ENCODE assay signal across 23 cellular contexts in the genomic region with DNA sequence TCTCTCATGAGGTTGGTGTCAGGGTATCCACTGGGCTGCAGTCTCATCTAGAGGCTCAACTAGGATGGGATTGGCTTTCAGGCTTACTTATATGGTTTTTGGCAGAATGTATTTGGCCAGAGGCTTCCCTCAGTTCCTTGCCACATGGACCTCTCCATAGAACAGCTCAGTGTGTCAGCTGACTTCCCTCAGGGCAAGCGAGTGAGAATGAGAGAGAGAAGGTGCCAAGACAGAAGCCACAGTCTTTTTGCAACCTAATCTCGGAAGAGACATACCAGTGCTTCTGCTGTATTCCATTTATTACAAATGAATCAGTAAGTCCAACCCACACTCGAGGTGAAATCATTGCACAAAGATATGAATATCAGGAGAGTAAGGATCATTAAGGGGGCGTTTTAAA.
DNase-seq lines count a peak whose midpoint lies in the region; ATAC-seq and TF ChIP-seq lines count a peak whose summit lies in the region.
"Had no signal": no experiment of that assay in that cellular context is flagged by ENCODE, and none has a peak within 500 bp of the region (broad histone marks: within the 10 kb centered on the region; RNA-seq: fewer than 3 reads in every experiment).

No MANE protein-coding gene starts in this region.

- no peak overlapping the region for H3K4me3 ChIP-seq in mesendoderm (ENCODE audit: low read length)
- H3K4me3 ChIP-seq: A549, GM23338, HAP-1 had no signal

- H2AK5ac ChIP-seq in mesendoderm (ENCODE audit: low read length) = no peak overlapping the region

- H3K27ac ChIP-seq in cingulate gyrus (ENCODE audit: low read depth, low read length) (peak overlapping the region; percentile 11), mesendoderm (ENCODE audit: low read depth, low read length) (no peak overlapping the region)
- H3K27ac ChIP-seq: A549, KMS-11 had no signal

- H3K36me3 Mint-ChIP-seq in WTC11 = no peaks in the 10 kb centered on the region

- TF ChIP-seq CTCF in WTC11 (IDR thresholded peaks at IDR 0.05) = no peak

- H3K18ac ChIP-seq in mesendoderm (ENCODE audit: low read length) = no peak overlapping the region

- H3K4me3 Mint-ChIP-seq in WTC11 = no peak overlapping the region
- H3K4me3 Mint-ChIP-seq: CD4-positive, alpha-beta T cell; GM23338 had no signal

- POLR2A ChIA-PET in WTC11 (lab: Charles Lee) = no interaction called here

- H3K79me2 ChIP-seq in mesendoderm (ENCODE audit: control insufficient read depth, insufficient read depth, low read length) = no peaks in the 10 kb centered on the region

- H3K27me3 ChIP-seq in mesendoderm (ENCODE audit: insufficient read depth, low read length, poor library complexity) = no peaks in the 10 kb centered on the region

- no peak overlapping the region for H3K9ac ChIP-seq in mesendoderm (ENCODE audit: low read length)
- H3K9ac ChIP-seq: KMS-11 had no signal

- H3K9me3 Mint-ChIP-seq in WTC11 = no peaks in the 10 kb centered on the region
- H3K9me3 Mint-ChIP-seq: CD4-positive, alpha-beta T cell; GM23338 had no signal

- no peak overlapping the region for H2BK5ac ChIP-seq in mesendoderm (ENCODE audit: low read length)

- H2BK120ac ChIP-seq in mesendoderm (ENCODE audit: low read depth, low read length) = no peak overlapping the region

- H4K5ac ChIP-seq in mesendoderm (ENCODE audit: low read length) = peak overlapping the region; percentile 52

- DNase-seq in EH (ENCODE audit: low read depth) (peak; percentile 19), WTC11 (ENCODE audit: low spot score) (no peak), mesendoderm (no peak), islet precursor cell (no peak)
- no peak for DNase-seq in activated naive CD4-positive, alpha-beta T cell (lab: John Stamatoyannopoulos, UW)
- DNase-seq: CD4-positive, alpha-beta T cell; COR-L47; DMS 273 treated with DMSO at 0.1 percent for 48 hours; DND-41; IMR-90; NCI-H1417; NCI-H187; NCI-H446 treated with DMSO at 0.1 percent for 48 hours; NCI-H526 treated with DMSO at 0.1 percent for 48 hours; OCI-M1; Right ventricle myocardium superior had no signal

- no peak overlapping the region for H3K27ac Mint-ChIP-seq in WTC11
- H3K27ac Mint-ChIP-seq: CD4-positive, alpha-beta T cell; GM23338 had no signal

- no peak overlapping the region for H3K4ac ChIP-seq in mesendoderm (ENCODE audit: low read depth, low read length)

- H3K23ac ChIP-seq in mesendoderm (ENCODE audit: low read length) = no peak overlapping the region

- H4K8ac ChIP-seq in mesendoderm (ENCODE audit: low read depth, low read length) = no peak overlapping the region

- no peaks in the 10 kb centered on the region for H3K36me3 ChIP-seq in mesendoderm (ENCODE audit: control insufficient read depth, insufficient read depth, low read length)
- H3K36me3 ChIP-seq: HAP-1 had no signal

- H3K79me1 ChIP-seq in mesendoderm (ENCODE audit: low read length) = no peaks in the 10 kb centered on the region

- H2BK15ac ChIP-seq in mesendoderm (replicated peaks; ENCODE audit: low read depth) = no peak overlapping the region

- CTCF ChIA-PET in WTC11 (lab: Charles Lee) = no interaction called here

- WGBS in mesendoderm (ENCODE audit: extremely low coverage, insufficient coverage, low lambda C conversion rate) = no CpG with 5 or more reads among the region's 4 CpGs

- no peaks in the 10 kb centered on the region for H3K4me1 ChIP-seq in mesendoderm (ENCODE audit: control insufficient read depth, low read depth, low read length)
- H3K4me1 ChIP-seq: A549, HAP-1 had no signal

- no peak overlapping the region for H3K4me2 ChIP-seq in mesendoderm (ENCODE audit: low read length)
- H3K4me2 ChIP-seq: A549, GM23338, KMS-11 had no signal

- ATAC-seq in WTC11 (no peak), GM18868 (IDR thresholded peaks at IDR 0.05; ENCODE audit: unreplicated experiment) (no peak), HG03442 (IDR thresholded peaks at IDR 0.05; ENCODE audit: unreplicated experiment) (no peak)
- ATAC-seq: A549, GM23338 had no signal

- no peaks in the 10 kb centered on the region; the same call in 1 of the 2 replicates for H3K27me3 Mint-ChIP-seq in WTC11 (ENCODE audit: low read depth)

- 0 out of 2 replicates have a peak, but pooled peaks cover 3% of the 10 kb centered on the region for H3K4me1 Mint-ChIP-seq in WTC11
- H3K4me1 Mint-ChIP-seq: GM23338 had no signal

- H3K56ac ChIP-seq in mesendoderm (ENCODE audit: low read length) = no peak overlapping the region

TF ChIP-seq in WTC11, 78 proteins besides CTCF, POLR2A, EP300 and RAD21:
- TF ChIP-seq ZMAT4 (CRISPR knock-in tag; IDR thresholded peaks at IDR 0.05) (no peak), OVOL2 (CRISPR knock-in tag; IDR thresholded peaks at IDR 0.05; ENCODE audit: borderline replicate concordance) (no peak), ZNF317 (CRISPR knock-in tag; IDR thresholded peaks at IDR 0.05; ENCODE audit: borderline replicate concordance, low read depth) (0 out of 2 replicates have a peak, but pooled peaks have one; percentile 37)
